In the genomic region with DNA sequence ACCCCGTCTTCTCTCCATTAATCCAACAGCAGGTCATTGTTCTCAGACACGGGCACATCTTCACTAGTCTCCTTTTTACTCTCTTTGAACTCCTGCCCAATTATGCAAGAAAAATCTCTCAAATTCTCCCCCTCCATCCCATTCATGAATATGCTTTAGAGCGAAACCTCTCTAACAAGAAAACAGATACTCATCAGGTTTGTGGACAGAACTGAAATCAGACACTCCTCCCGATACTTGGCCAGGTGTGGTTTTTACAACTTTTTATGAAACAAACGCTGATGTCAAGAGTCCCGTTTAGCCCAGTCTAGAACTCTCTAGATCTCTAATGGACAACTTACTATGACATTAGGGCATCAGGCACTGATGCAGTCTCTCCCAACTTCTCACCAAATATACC, we compare ENCODE assay signal across 14 cellular contexts. TPM values are rescaled to one million over a fixed set of nuclear protein-coding genes. Genes with fewer than 3 reads are reported as not detected.
DNase-seq lines count a peak whose midpoint lies in the region; ATAC-seq lines count a peak whose summit lies in the region.
"Had no signal": no experiment of that assay in that cellular context is flagged by ENCODE, and none has a peak within 500 bp of the region (broad histone marks: within the 10 kb centered on the region; RNA-seq: fewer than 3 reads in every experiment).

No MANE protein-coding gene starts in this region.

- no peak overlapping the region for H2BK5ac ChIP-seq in mesendoderm (ENCODE audit: low read length)

- no peak overlapping the region for H3K4me3 Mint-ChIP-seq in immature natural killer cell
- no peak overlapping the region for H3K4me3 Mint-ChIP-seq in activated CD4-positive, alpha-beta memory T cell treated with anti-CD3 and anti-CD28 coated beads for 36 hours

- POLR2A ChIA-PET in activated CD4-positive, alpha-beta memory T cell treated with anti-CD3 and anti-CD28 coated beads for 36 hours (lab: Charles Lee): no interaction called here

- no peak overlapping the region for H3K9ac ChIP-seq in mesendoderm (ENCODE audit: low read length)

- H3K27me3 Mint-ChIP-seq in immature natural killer cell (ENCODE audit: low read depth in 3 of 3): no peaks in the 10 kb centered on the region
- H3K27me3 Mint-ChIP-seq in activated CD4-positive, alpha-beta memory T cell treated with anti-CD3 and anti-CD28 coated beads for 36 hours: no peaks in the 10 kb centered on the region

- H3K4me1 Mint-ChIP-seq in immature natural killer cell: peaks cover 25 to 54% of the 10 kb centered on the region in 2 donors
- H3K4me1 Mint-ChIP-seq in activated CD4-positive, alpha-beta memory T cell treated with anti-CD3 and anti-CD28 coated beads for 36 hours (ENCODE audit: low read depth): peaks cover 22% of the 10 kb centered on the region

- H2BK15ac ChIP-seq in mesendoderm (replicated peaks; ENCODE audit: low read depth): no peak overlapping the region

- WGBS in mesendoderm (ENCODE audit: extremely low coverage, insufficient coverage, low lambda C conversion rate): no CpG with 5 or more reads among the region's 6 CpGs

- H3K4me1 ChIP-seq in mesendoderm (ENCODE audit: control insufficient read depth, low read depth, low read length): no peaks in the 10 kb centered on the region

- H3K79me1 ChIP-seq in mesendoderm (ENCODE audit: low read length): no peaks in the 10 kb centered on the region

- no peak overlapping the region for H2AK5ac ChIP-seq in mesendoderm (ENCODE audit: low read length)

- H3K4ac ChIP-seq in mesendoderm (ENCODE audit: low read depth, low read length): no peak overlapping the region

- no peaks in the 10 kb centered on the region for H3K27me3 ChIP-seq in mesendoderm (ENCODE audit: insufficient read depth, low read length, poor library complexity)

- intact Hi-C loops in activated CD4-positive, alpha-beta memory T cell treated with anti-CD3 and anti-CD28 coated beads for 36 hours (cut with micrococcal nuclease): loop anchor here (5.0 kb wide), 1 partner anchor 33 kb away; no protein-coding TSS in a partner anchor

- H3K4me2 ChIP-seq in mesendoderm (ENCODE audit: low read length): no peak overlapping the region
- H3K4me2 ChIP-seq: PC-9 had no signal

- no peaks in the 10 kb centered on the region for H3K79me2 ChIP-seq in mesendoderm (ENCODE audit: control insufficient read depth, insufficient read depth, low read length)

- H4K8ac ChIP-seq in mesendoderm (ENCODE audit: low read depth, low read length): no peak overlapping the region

- H4K5ac ChIP-seq in mesendoderm (ENCODE audit: low read length): no peak overlapping the region

- H3K36me3 ChIP-seq in mesendoderm (ENCODE audit: control insufficient read depth, insufficient read depth, low read length): no peaks in the 10 kb centered on the region

- peak; percentile 75 to 77 for ATAC-seq in activated CD4-positive, CD25-positive, alpha-beta regulatory T cell treated with anti-CD3 and anti-CD28 coated beads, Interleukin-2, amount 50 U/mL, for 24 hours
- ATAC-seq in GM21360 (IDR thresholded peaks at IDR 0.05; ENCODE audit: unreplicated experiment) (peak; percentile 64), HG03039 (IDR thresholded peaks at IDR 0.05; ENCODE audit: unreplicated experiment) (peak; percentile 73)

- no peak overlapping the region for H3K27ac ChIP-seq in mesendoderm (ENCODE audit: low read depth, low read length)
- H3K27ac ChIP-seq: 22Rv1, PC-9 had no signal

- no peak overlapping the region for H3K18ac ChIP-seq in mesendoderm (ENCODE audit: low read length)

- H3K23ac ChIP-seq in mesendoderm (ENCODE audit: low read length): no peak overlapping the region

- CTCF ChIA-PET in activated CD4-positive, alpha-beta memory T cell treated with anti-CD3 and anti-CD28 coated beads for 36 hours (lab: Charles Lee): interaction anchor here (1.2 kb wide), 1 partner anchor 18 kb away, joined by 3 read pairs; no protein-coding TSS in a partner anchor

- H3K56ac ChIP-seq in mesendoderm (ENCODE audit: low read length): no peak overlapping the region

- H3K27ac Mint-ChIP-seq in immature natural killer cell: no peak overlapping the region
- H3K27ac Mint-ChIP-seq in activated CD4-positive, alpha-beta memory T cell treated with anti-CD3 and anti-CD28 coated beads for 36 hours: no peak overlapping the region

- peaks cover 2 to 17% (median 11%) of the 10 kb centered on the region in 6 donors for H3K9me3 Mint-ChIP-seq in immature natural killer cell
- H3K9me3 Mint-ChIP-seq in activated CD4-positive, alpha-beta memory T cell treated with anti-CD3 and anti-CD28 coated beads for 36 hours: peaks cover 26% of the 10 kb centered on the region

- H2BK120ac ChIP-seq in mesendoderm (ENCODE audit: low read depth, low read length): no peak overlapping the region

- DNase-seq in activated CD4-positive, CD25-positive, alpha-beta regulatory T cell treated with anti-CD3 and anti-CD28 coated beads, Interleukin-2, amount 50 U/mL, for 72 hours: no peak
- DNase-seq in immature natural killer cell (peak; percentile 42 to 48 (median 44)), mesendoderm (no peak)
- no peak for DNase-seq in activated CD4-positive, alpha-beta memory T cell treated with anti-CD3 and anti-CD28 coated beads for 36 hours
- no peak for DNase-seq in stimulated activated CD4-positive, alpha-beta T cell treated with anti-CD3 and anti-CD28 coated beads, Interleukin-4, amount 100 ng/mL, for 1 hour
- DNase-seq: effector CD4-positive, alpha-beta T cell; glutamatergic neuron; KG1; PC-9 had no signal

- H3K36me3 Mint-ChIP-seq in immature natural killer cell: peaks cover 10 to 16% (median 10%) of the 10 kb centered on the region in 3 donors
- H3K36me3 Mint-ChIP-seq in activated CD4-positive, alpha-beta memory T cell treated with anti-CD3 and anti-CD28 coated beads for 36 hours: peaks cover 33% of the 10 kb centered on the region

- H3K4me3 ChIP-seq in mesendoderm (ENCODE audit: low read length): no peak overlapping the region
- H3K4me3 ChIP-seq: PC-9 had no signal

RNA-seq across cellular contexts. Expression of gene PIK3R5, which starts 40.9 kb away (rescaled TPM):
- polyA plus RNA-seq in immature natural killer cell: 10 to 100 TPM; 26.7 to 90.9 (median 28.9) TPM
- polyA plus RNA-seq in mesendoderm (2013, experiment 1 of 2): 2.2 TPM
- polyA plus RNA-seq in mesendoderm (2013, experiment 2 of 2): 1.7 TPM
- 10 to 100 TPM; 20.7 to 22.4 TPM for total RNA-seq in activated CD4-positive, alpha-beta memory T cell treated with anti-CD3 and anti-CD28 coated beads for 36 hours
- total RNA-seq: PC-9 had no signal

RNA-seq across cellular contexts. Expression of gene PIK3R6, which starts 57.1 kb away (rescaled TPM):
- polyA plus RNA-seq in immature natural killer cell: under 1 TPM in 2 of 3 donors, not detected in 1; 0.18 to 0.57 TPM
- polyA plus RNA-seq in mesendoderm (2013, experiment 1 of 2): 0.01 TPM
- 0.03 TPM for polyA plus RNA-seq in mesendoderm (2013, experiment 2 of 2)
- total RNA-seq in activated CD4-positive, alpha-beta memory T cell treated with anti-CD3 and anti-CD28 coated beads for 36 hours: under 1 TPM; 0.63 to 0.71 TPM
- total RNA-seq: astrocyte, PC-9 had no signal

Comparison
In these comparisons a context has a peak if more than half of its experiments do, and no peak if none do; other contexts are left out.
1. DNase-seq: peak in immature natural killer cell (3 of 3); none in activated CD4-positive, CD25-positive, alpha-beta regulatory T cell treated with anti-CD3 and anti-CD28 coated beads, Interleukin-2, amount 50 U/mL, for 72 hours (single experiment), mesendoderm (single experiment), activated CD4-positive, alpha-beta memory T cell treated with anti-CD3 and anti-CD28 coated beads for 36 hours (single experiment) and stimulated activated CD4-positive, alpha-beta T cell treated with anti-CD3 and anti-CD28 coated beads, Interleukin-4, amount 100 ng/mL, for 1 hour (single experiment).
2. Peak in every context shown above with its lines, with median percentiles within 50 percentile points of each other: ATAC-seq.